Comparison of ENCODE assay signal across 9 cellular contexts in the genomic region with DNA sequence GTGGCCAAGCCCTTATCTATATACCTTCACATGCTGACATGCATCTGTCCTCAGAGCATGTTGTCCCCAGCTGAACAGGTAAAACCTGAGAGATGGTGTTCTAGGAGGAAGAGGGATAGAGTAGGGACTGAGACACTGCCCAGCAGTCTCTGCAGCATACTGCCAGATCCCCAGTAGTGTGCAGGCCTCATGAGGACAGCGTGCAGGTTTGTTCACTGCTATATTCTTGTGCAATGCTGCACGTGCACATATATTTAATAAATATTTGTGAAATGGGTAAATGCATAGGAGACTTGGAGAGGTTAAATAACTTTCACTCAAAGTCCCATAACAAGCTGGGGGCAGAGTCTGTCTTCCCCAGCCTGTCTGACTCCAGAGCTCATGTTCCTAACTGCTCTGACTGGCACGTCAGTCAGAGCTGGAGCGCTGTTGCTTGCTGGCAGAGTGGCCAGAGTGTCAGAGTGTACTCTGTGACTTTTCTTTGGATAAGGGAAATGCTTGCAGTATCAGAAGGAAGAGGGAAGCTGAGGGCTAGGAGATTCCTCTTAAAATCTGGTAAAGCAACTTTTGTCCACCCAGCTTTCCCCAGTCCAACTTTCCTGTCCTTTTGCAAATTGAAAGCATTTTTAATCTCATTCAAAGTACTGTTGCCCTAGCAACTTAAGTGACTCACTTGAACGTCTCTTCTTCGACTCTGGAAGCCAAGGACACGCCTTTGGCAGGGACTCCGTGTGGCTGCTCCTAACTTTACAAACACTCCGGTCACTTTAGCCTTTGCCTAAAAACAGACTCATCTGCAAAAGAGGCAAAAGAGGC. TPM values are rescaled to one million over a fixed set of nuclear protein-coding genes. Genes with fewer than 3 reads are reported as not detected.
A peak's percentile ranks its signal among the peaks of the same experiment; 100 is the strongest.
DNase-seq lines count a peak whose midpoint lies in the region; ATAC-seq, FAIRE-seq and TF ChIP-seq lines count a peak whose summit lies in the region.
"Had no signal": no experiment of that assay in that cellular context is flagged by ENCODE, and none has a peak within 500 bp of the region (broad histone marks: within the 10 kb centered on the region; RNA-seq: fewer than 3 reads in every experiment).

No MANE protein-coding gene starts in this region.

- TF ChIP-seq CTCF in astrocyte (IDR thresholded peaks at IDR 0.05; ENCODE audit: insufficient read depth, low read depth, low read length) (no peak), WERI-Rb-1 (IDR thresholded peaks at IDR 0.05; ENCODE audit: low read depth, low read length) (no peak)

- no peaks in the 10 kb centered on the region for H4K20me1 ChIP-seq in astrocyte (ENCODE audit: insufficient read depth, low read length)

- H3K27me3 Mint-ChIP-seq in astrocyte (ENCODE audit: low read depth, unreplicated experiment) = no peaks in the 10 kb centered on the region

- no peak overlapping the region for H3K27ac ChIP-seq in astrocyte (ENCODE audit: low read depth, low read length)
- peak overlapping the region in 16 of 21 experiments; percentile 4 to 77 (median 48) for H3K27ac ChIP-seq in skin epidermis
- no peak overlapping the region for H3K27ac ChIP-seq in WERI-Rb-1

- peaks cover 14% of the 10 kb centered on the region for H3K4me1 Mint-ChIP-seq in astrocyte (ENCODE audit: low read depth, unreplicated experiment)

- peak overlapping the region; percentile 17 for H3K9ac ChIP-seq in astrocyte (ENCODE audit: low read length)

- no peaks in the 10 kb centered on the region for H3K9me3 Mint-ChIP-seq in astrocyte (ENCODE audit: unreplicated experiment)

- H3K4me3 Mint-ChIP-seq in astrocyte (ENCODE audit: unreplicated experiment) = peak overlapping the region; percentile 64

- H3K4me2 ChIP-seq in astrocyte (ENCODE audit: low read length) = peak overlapping the region; percentile 76

- DNase-seq in GM04504 (ENCODE audit: low read depth) = peak; percentile 77
- DNase-seq in astrocyte (ENCODE audit: low read depth) = peak; percentile 70
- DNase-seq in iris pigment epithelial cell (ENCODE audit: low read depth) = peak; percentile 71
- no peak for DNase-seq in activated CD4-positive, alpha-beta T cell treated with anti-CD3 and anti-CD28 coated beads for 1 hour
- no peak for DNase-seq in WERI-Rb-1
- DNase-seq: NCI-H2081 treated with DMSO at 0.1 percent for 48 hours had no signal

- H3K27ac Mint-ChIP-seq in astrocyte (ENCODE audit: unreplicated experiment) = peak overlapping the region; percentile 14

- peaks cover 7% of the 10 kb centered on the region for H3K36me3 Mint-ChIP-seq in astrocyte (ENCODE audit: low read depth, unreplicated experiment)

- ATAC-seq in GM18868 (IDR thresholded peaks at IDR 0.05; ENCODE audit: unreplicated experiment) (no peak), HG02973 (IDR thresholded peaks at IDR 0.05; ENCODE audit: unreplicated experiment) (no peak)

- H3K36me3 ChIP-seq in astrocyte (ENCODE audit: insufficient read depth, low read length) (no peaks in the 10 kb centered on the region), WERI-Rb-1 (no peaks in the 10 kb centered on the region)

- H3K4me3 ChIP-seq in astrocyte (ENCODE audit: insufficient read depth, low read depth, low read length) (peak overlapping the region; percentile 24), skin epidermis (no peak overlapping the region), WERI-Rb-1 (ENCODE audit: low read depth, low read length) (no peak overlapping the region)

- H3K9me3 ChIP-seq in astrocyte (ENCODE audit: insufficient read depth, low read depth, low read length) (no peaks in the 10 kb centered on the region), WERI-Rb-1 (ENCODE audit: severe bottlenecking) (no peaks in the 10 kb centered on the region)

- H3K27me3 ChIP-seq in astrocyte (ENCODE audit: insufficient read depth, low read length) = no peaks in the 10 kb centered on the region
- no peaks in the 10 kb centered on the region for H3K27me3 ChIP-seq in WERI-Rb-1 (ENCODE audit: insufficient read depth, low read depth, severe bottlenecking)

- H3K79me2 ChIP-seq in astrocyte (ENCODE audit: insufficient read depth, low read length) = no peaks in the 10 kb centered on the region

- peak; percentile 73 for FAIRE-seq in astrocyte (lab: Jason Lieb, UNC)

- peaks cover 9% of the 10 kb centered on the region for H3K4me1 ChIP-seq in astrocyte (ENCODE audit: insufficient read depth, low read length)

- peak overlapping the region; percentile 12 for H2AFZ ChIP-seq in astrocyte (ENCODE audit: low read depth, low read length)

RNA-seq across cellular contexts. Expression of a gene that starts 14.9 kb away (rescaled TPM):
- 10.9 and 11.7 TPM in 2 replicates for total RNA-seq in astrocyte

RNA-seq across cellular contexts. Expression of a gene that starts 40.1 kb away (rescaled TPM):
- total RNA-seq in astrocyte = 22.0 and 27.4 TPM in 2 replicates

Comparison
In these comparisons a context has a peak if more than half of its experiments do, and no peak if none do; other contexts are left out.
1. DNase-seq: peak in GM04504 (single experiment), astrocyte (single experiment) and iris pigment epithelial cell (single experiment); none in activated CD4-positive, alpha-beta T cell treated with anti-CD3 and anti-CD28 coated beads for 1 hour (single experiment) and WERI-Rb-1 (single experiment).
2. H3K27ac ChIP-seq: peak in skin epidermis (16 of 21); none in astrocyte (single experiment) and WERI-Rb-1 (single experiment).